In the genomic region with DNA sequence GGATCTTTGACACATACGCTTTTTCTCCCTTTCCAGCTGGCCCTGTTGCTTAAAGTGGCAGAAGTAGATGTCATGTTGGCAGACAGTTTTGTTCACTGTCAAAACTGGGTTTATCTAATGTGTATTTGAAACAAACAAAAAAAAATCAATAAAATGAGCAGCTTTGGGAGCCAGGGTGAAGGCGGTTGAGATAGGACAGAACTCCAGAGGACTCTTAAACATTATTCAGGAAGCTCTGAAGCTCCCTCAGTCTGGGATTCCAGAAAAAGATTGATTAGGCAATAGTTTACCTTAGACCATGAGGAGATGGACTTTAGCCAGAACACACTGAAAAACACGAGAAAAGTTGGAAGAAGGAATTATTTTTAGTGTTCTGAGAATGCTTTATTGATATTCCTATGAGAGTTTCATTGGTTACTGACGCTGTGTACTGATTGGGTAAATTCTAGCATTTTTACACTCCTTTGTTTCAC, we compare ENCODE assay signal across 22 cellular contexts.
"Had no signal": no experiment of that assay in that cellular context is flagged by ENCODE, and none has a peak within 500 bp of the region (broad histone marks: within the 10 kb centered on the region; RNA-seq: fewer than 3 reads in every experiment).

No MANE protein-coding gene starts in this region.

- H3K9me3 ChIP-seq: neutrophil, psoas muscle, transverse colon, upper lobe of right lung, uterus had no signal

- H3K36me3 ChIP-seq: neutrophil, suprapubic skin, transverse colon, upper lobe of right lung, uterus had no signal

- H3K27me3 ChIP-seq: dorsolateral prefrontal cortex, foreskin keratinocyte, neutrophil, suprapubic skin, transverse colon, upper lobe of right lung, uterus had no signal

- H3K4me1 ChIP-seq: foreskin keratinocyte, suprapubic skin, transverse colon, upper lobe of right lung, uterus had no signal

- H3K27ac ChIP-seq: dorsolateral prefrontal cortex, foreskin keratinocyte, neutrophil, parathyroid adenoma, psoas muscle, suprapubic skin, transverse colon, upper lobe of right lung, uterus had no signal

- H2AFZ ChIP-seq: parathyroid adenoma had no signal

- H3K4me3 ChIP-seq: dorsolateral prefrontal cortex, lung, psoas muscle, suprapubic skin, transverse colon, upper lobe of right lung, uterus had no signal

- DNase-seq: central memory CD4-positive, alpha-beta T cell; dorsolateral prefrontal cortex; effector CD4-positive, alpha-beta T cell; foreskin keratinocyte; glutamatergic neuron; left cardiac atrium; left ventricle myocardium superior; natural killer cell; psoas muscle; right cardiac atrium; small intestine; stimulated activated CD4-positive, alpha-beta T cell treated with anti-CD3 and anti-CD28 coated beads, Interleukin-15, amount 100 ng/mL, for 24 hours; stimulated activated CD4-positive, alpha-beta T cell treated with anti-CD3 and anti-CD28 coated beads, Interleukin-2, amount 100 ng/mL, for 48 hours; stimulated activated naive B cell treated with anti-CD40 and anti-IgM and Interleukin-4, amounts not matched to agents 10 μg/mL and 1 μg/mL and 100 μg/mL, for 72 hours; transverse colon; upper lobe of right lung; uterus had no signal

- H3K9ac ChIP-seq: parathyroid adenoma had no signal

- ATAC-seq: esophagus mucosa; foreskin keratinocyte; left cardiac atrium; left ventricle myocardium superior; natural killer cell; psoas muscle; right cardiac atrium; stimulated activated naive B cell treated with anti-CD40 and anti-IgM and Interleukin-4, amounts not matched to agents 10 μg/mL and 1 μg/mL and 100 μg/mL, for 72 hours; upper lobe of right lung had no signal
